16 cellular contexts compared by ENCODE assay signal in the genomic region with DNA sequence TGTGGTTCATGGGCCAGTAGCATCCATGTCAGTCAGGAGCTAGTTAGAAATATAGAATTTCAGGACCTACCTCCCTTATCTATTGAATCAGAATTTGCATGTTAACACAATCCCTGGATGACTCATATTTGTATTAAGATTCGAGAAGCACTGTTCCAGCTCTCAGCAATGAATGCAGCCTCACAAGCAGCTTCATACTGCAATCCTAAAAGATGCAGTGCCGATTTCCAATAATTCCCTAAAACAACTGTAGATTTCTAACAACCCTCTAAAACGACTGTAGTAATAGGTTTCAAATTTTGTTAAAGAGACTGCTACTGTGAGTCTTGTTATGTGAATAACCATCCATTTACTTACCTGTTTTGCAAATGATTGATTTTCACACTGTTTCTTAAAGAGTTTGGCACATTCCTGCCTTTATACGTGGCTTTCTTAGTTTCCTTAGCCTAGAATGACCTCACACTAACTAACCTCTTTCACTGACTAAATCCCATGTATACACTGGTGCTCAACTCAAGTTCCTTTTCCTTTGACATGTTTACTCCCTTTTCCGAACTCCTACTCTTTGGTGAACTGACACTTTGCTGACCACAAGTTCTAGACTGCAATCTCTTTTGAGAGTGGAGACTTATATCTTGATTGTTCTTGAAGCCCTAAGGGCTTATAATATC.
A peak's percentile ranks its signal among the peaks of the same experiment; 100 is the strongest.
DNase-seq lines count a peak whose midpoint lies in the region; TF ChIP-seq lines count a peak whose summit lies in the region.
"Had no signal": no experiment of that assay in that cellular context is flagged by ENCODE, and none has a peak within 500 bp of the region (broad histone marks: within the 10 kb centered on the region; RNA-seq: fewer than 3 reads in every experiment).

No MANE protein-coding gene starts in this region.

- WGBS in SK-N-SH (ENCODE audit: low lambda C conversion rate): 39% methylated on average over 5 of the region's 5 CpGs
- 40% methylated on average over 5 of the region's 5 CpGs for WGBS in smooth muscle cell (ENCODE audit: low lambda C conversion rate)

- H3K9me2 ChIP-seq in SK-N-SH: no peaks in the 10 kb centered on the region

- POLR2A ChIA-PET in SK-N-SH (lab: Yijun Ruan, JAX): no interaction called here

- no peaks in the 10 kb centered on the region for H3K9me3 ChIP-seq in SK-N-SH
- H3K9me3 ChIP-seq in fibroblast of lung (ENCODE audit: control insufficient read depth, insufficient read depth, low read depth, low read length): no peaks in the 10 kb centered on the region
- no peaks in the 10 kb centered on the region for H3K9me3 ChIP-seq in smooth muscle cell (replicated peaks; ENCODE audit: low read depth)
- H3K9me3 ChIP-seq: right lobe of liver had no signal

- DNase-seq in HPDE6-E6E7 (ENCODE audit: extremely low spot score) (peak; percentile 35), SK-N-SH (no peak), fibroblast of lung (ENCODE audit: low read depth in 2 of 2) (peak; percentile 29 to 81), smooth muscle cell (lab: John Stamatoyannopoulos, UW; ENCODE audit: unreplicated experiment) (no peak), nucleus accumbens (lab: John Stamatoyannopoulos, UW) (no peak), NAMALWA (ENCODE audit: low spot score) (no peak)
- no peak for DNase-seq in activated CD4-positive, alpha-beta T cell treated with anti-CD3 and anti-CD28 coated beads, Interleukin-2, amount 50 U/mL, for 48 hours
- DNase-seq: activated B cell treated with CpG ODN at 0.5 μM for 24 hours; activated CD8-positive, alpha-beta memory T cell treated with anti-CD3 and anti-CD28 coated beads, Interleukin-2, amount 50 U/mL, for 48 hours; activated naive CD4-positive, alpha-beta T cell treated with Interleukin-2 at 50 U/mL for 16 hours; central memory CD4-positive, alpha-beta T cell; GDM1; NCI-H1417; right lobe of liver; stimulated activated CD4-positive, alpha-beta T cell treated with anti-CD3 and anti-CD28 coated beads, Interleukin-4, amount 100 ng/mL, for 4 hours; T-cell had no signal

- H4K20me1 ChIP-seq in SK-N-SH (ENCODE audit: insufficient read depth): no peaks in the 10 kb centered on the region
- H4K20me1 ChIP-seq in fibroblast of lung (ENCODE audit: control insufficient read depth, extremely low read depth, insufficient read depth, low read length): no peaks in the 10 kb centered on the region
- no peaks in the 10 kb centered on the region for H4K20me1 ChIP-seq in smooth muscle cell (ENCODE audit: low read depth)

- TF ChIP-seq CTCF in SK-N-SH (IDR thresholded peaks at IDR 0.05) (no peak), fibroblast of lung (conservative IDR thresholded peaks at IDR 0.05 in 1 of 2, IDR thresholded peaks at IDR 0.05 in 1 of 2; ENCODE audit: low read depth in 1 of 2, low read length in 2 of 2) (no peak), smooth muscle cell (IDR thresholded peaks at IDR 0.05; ENCODE audit: borderline replicate concordance, insufficient read depth, poor library complexity, severe bottlenecking) (no peak)

- H3K27me3 ChIP-seq in SK-N-SH (ENCODE audit: insufficient read depth): no peaks in the 10 kb centered on the region
- H3K27me3 ChIP-seq in fibroblast of lung (ENCODE audit: control insufficient read depth, insufficient read depth, low read length): no peaks in the 10 kb centered on the region
- no peaks in the 10 kb centered on the region for H3K27me3 ChIP-seq in smooth muscle cell (ENCODE audit: low read depth)
- H3K27me3 ChIP-seq: right lobe of liver had no signal

- H3K79me2 ChIP-seq in SK-N-SH (ENCODE audit: insufficient read depth) (no peaks in the 10 kb centered on the region), fibroblast of lung (ENCODE audit: control insufficient read depth, insufficient read depth, low read length) (no peaks in the 10 kb centered on the region), smooth muscle cell (ENCODE audit: low read depth) (no peaks in the 10 kb centered on the region)

- H2AFZ ChIP-seq in SK-N-SH (ENCODE audit: low read depth) (no peak overlapping the region), fibroblast of lung (ENCODE audit: low read length) (no peak overlapping the region), smooth muscle cell (ENCODE audit: low read depth) (no peak overlapping the region)

- H3K9ac ChIP-seq in SK-N-SH (no peak overlapping the region), fibroblast of lung (ENCODE audit: insufficient read depth, low read length) (no peak overlapping the region), smooth muscle cell (ENCODE audit: low read depth) (no peak overlapping the region)

- TF ChIP-seq RAD21 in SK-N-SH (IDR thresholded peaks at IDR 0.05; ENCODE audit: low read length): no peak

- peak overlapping the region in 1 of 2 experiments; percentile 9; a peak in 2 of 4 replicates for H3K27ac ChIP-seq in SK-N-SH (ENCODE audit: low read depth in 2 of 2, low read length in 1 of 2)
- no peak overlapping the region for H3K27ac ChIP-seq in fibroblast of lung (ENCODE audit: insufficient read depth, low read length)
- no peak overlapping the region for H3K27ac ChIP-seq in smooth muscle cell (ENCODE audit: low read depth)
- H3K27ac ChIP-seq: right lobe of liver had no signal

- H3K4me2 ChIP-seq in SK-N-SH (no peak overlapping the region), fibroblast of lung (ENCODE audit: extremely low read depth, insufficient read depth, low read length) (no peak overlapping the region), smooth muscle cell (peak overlapping the region; percentile 27)

- no peaks in the 10 kb centered on the region for H3K36me3 ChIP-seq in SK-N-SH (replicated peaks in 1 of 2; ENCODE audit: control insufficient read depth in 1 of 2, insufficient read depth in 2 of 2, low read length in 1 of 2)
- H3K36me3 ChIP-seq in fibroblast of lung (ENCODE audit: control insufficient read depth, insufficient read depth, low read length): no peaks in the 10 kb centered on the region
- no peaks in the 10 kb centered on the region for H3K36me3 ChIP-seq in smooth muscle cell (ENCODE audit: low read depth)
- H3K36me3 ChIP-seq: right lobe of liver had no signal

- TF ChIP-seq EP300 in SK-N-SH (IDR thresholded peaks at IDR 0.05; ENCODE audit: borderline replicate concordance in 1 of 2, low read depth in 1 of 2, low read length in 1 of 2): no peak

- H3K4me1 ChIP-seq in SK-N-SH (ENCODE audit: control insufficient read depth in 1 of 2, insufficient read depth in 2 of 2, low read depth in 1 of 2, low read length in 1 of 2) (0 out of 4 replicates have a peak, but pooled peaks cover 0 to 11% of the 10 kb centered on the region in 2 experiments), fibroblast of lung (ENCODE audit: control insufficient read depth, extremely low read depth, insufficient read depth, low read length) (peaks cover 3% of the 10 kb centered on the region), smooth muscle cell (ENCODE audit: low read depth) (no peaks in the 10 kb centered on the region)
- H3K4me1 ChIP-seq: right lobe of liver had no signal

- H3K4me3 ChIP-seq in SK-N-SH (ENCODE audit: low read depth in 2 of 2, low read length in 1 of 2): no peak overlapping the region
- H3K4me3 ChIP-seq in fibroblast of lung (replicated peaks in 1 of 4; ENCODE audit: control extremely low read depth in 1 of 4, insufficient read depth in 1 of 4, low read depth in 3 of 4, low read length in 4 of 4): no peak overlapping the region
- H3K4me3 ChIP-seq in smooth muscle cell: no peak overlapping the region
- H3K4me3 ChIP-seq: right lobe of liver had no signal

- CTCF ChIA-PET in SK-N-SH (lab: Yijun Ruan, JAX): no interaction called here

- H3F3A ChIP-seq in SK-N-SH (replicated peaks; ENCODE audit: insufficient read depth) (peaks cover 8% of the 10 kb centered on the region), smooth muscle cell (ENCODE audit: low read depth) (no peaks in the 10 kb centered on the region)

TF ChIP-seq in SK-N-SH, 30 proteins besides CTCF, POLR2A, EP300 and RAD21:
- peak; percentile 63 for TF ChIP-seq JUND (IDR thresholded peaks at IDR 0.05)
- TF ChIP-seq SMC3 (IDR thresholded peaks at IDR 0.05; ENCODE audit: low read depth, low read length): no peak
- peak; percentile 52; the same call in 1 of the 2 replicates for TF ChIP-seq FOSL2 (IDR thresholded peaks at IDR 0.05; ENCODE audit: borderline replicate concordance, low read depth)
TF ChIP-seq in SK-N-SH: peak in this region for 2.

Comparison
In these comparisons a context has a peak if more than half of its experiments do, and no peak if none do; other contexts are left out.
1. DNase-seq: peak in HPDE6-E6E7 (single experiment) and fibroblast of lung (2 of 2); none in SK-N-SH (single experiment), smooth muscle cell (single experiment), nucleus accumbens (0 of 56), NAMALWA (single experiment) and activated CD4-positive, alpha-beta T cell treated with anti-CD3 and anti-CD28 coated beads, Interleukin-2, amount 50 U/mL, for 48 hours (0 of 2).